Comparison of ENCODE assay signal across 2 cellular contexts in the genomic region with DNA sequence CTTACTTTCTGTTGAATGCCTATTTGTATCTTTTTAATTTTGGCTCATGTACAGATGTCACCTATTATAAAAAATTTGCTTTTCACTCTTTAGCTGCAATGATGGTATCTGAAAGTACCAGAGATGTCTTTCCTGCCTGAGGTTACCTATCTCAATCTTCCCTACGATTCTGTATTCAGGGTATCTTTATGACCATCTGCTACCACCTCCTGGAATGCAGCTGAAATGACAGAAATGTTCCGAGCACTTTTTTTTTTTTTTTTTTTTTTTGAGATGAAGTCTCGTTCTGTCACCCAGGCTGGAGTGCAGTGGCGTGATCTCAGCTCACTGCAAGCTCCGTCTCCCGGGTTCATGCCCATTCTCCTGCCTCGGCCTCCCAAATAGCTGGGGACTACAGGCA.
TF ChIP-seq lines count a peak whose summit lies in the region.

No MANE protein-coding gene starts in this region.

TF ChIP-seq in GM12878, 131 proteins besides CTCF, POLR2A, EP300 and RAD21 (continued from another document):
- TF ChIP-seq HSF1 (IDR thresholded peaks at IDR 0.05; ENCODE audit: low read depth, low read length): no peak
- no peak for TF ChIP-seq MTA2 (IDR thresholded peaks at IDR 0.05; ENCODE audit: low read depth)
TF ChIP-seq in GM12878: peak in this region for 0.

TF ChIP-seq in neural cell, 6 proteins besides CTCF, POLR2A, EP300 and RAD21 (continued from another document):
- TF ChIP-seq SMC3 (conservative IDR thresholded peaks at IDR 0.05; ENCODE audit: poor library complexity) (peak; percentile 59), TAF1 (IDR thresholded peaks at IDR 0.05; ENCODE audit: low read depth) (no peak), POLR2AphosphoS5 (IDR thresholded peaks at IDR 0.05) (no peak), EZH2 (IDR thresholded peaks at IDR 0.05; ENCODE audit: borderline replicate concordance, insufficient read depth, low read length, poor library complexity, severe bottlenecking) (no peak)
